25 cellular contexts compared by ENCODE assay signal in genomic region chr16:52123063-52123839, GRCh38.
DNase-seq lines count a peak whose midpoint lies in the region; ATAC-seq and TF ChIP-seq lines count a peak whose summit lies in the region.
"Had no signal": no experiment of that assay in that cellular context is flagged by ENCODE, and none has a peak within 500 bp of the region (broad histone marks: within the 10 kb centered on the region; RNA-seq: fewer than 3 reads in every experiment).

No MANE protein-coding gene starts in this region.

- TF ChIP-seq CTCF in right atrium auricular region (IDR thresholded peaks at IDR 0.05) (no peak), left lung (IDR thresholded peaks at IDR 0.05) (no peak)

- ATAC-seq in Right ventricle myocardium superior (ENCODE audit: poor library complexity) (peak; percentile 75), left lung (peak; percentile 68), HG03571 (IDR thresholded peaks at IDR 0.05; ENCODE audit: unreplicated experiment) (no peak), GM21529 (IDR thresholded peaks at IDR 0.05; ENCODE audit: unreplicated experiment) (no peak)
- ATAC-seq: GM12878, SK-N-SH treated with all-trans-retinoic acid at 6 μM for 48 hours had no signal

- DNase-seq in Right ventricle myocardium superior (no peak), right atrium auricular region (ENCODE audit: low spot score) (no peak), astrocyte of the hippocampus (ENCODE audit: low read depth, low spot score) (peak; percentile 16), left lung (no peak)
- no peak for DNase-seq in activated CD8-positive, alpha-beta memory T cell treated with anti-CD3 and anti-CD28 coated beads, Interleukin-2, amount 50 U/mL, for 4 hours
- DNase-seq: CD4-positive, alpha-beta memory T cell; DMS53; EL; H7; HFFc6; Karpas-422; MG63; NCI-H1048; NCI-H1436; NCI-H2029; NCI-H510A treated with DMSO at 0.1 percent for 48 hours; NCI-H774; OCI-M1; SHP77 treated with DMSO at 0.1 percent for 48 hours had no signal

- H3K27me3 ChIP-seq in right atrium auricular region, result no peaks in the 10 kb centered on the region
- H3K27me3 ChIP-seq in left lung, result no peaks in the 10 kb centered on the region
- H3K27me3 ChIP-seq: BLaER1, MG63 had no signal

- no peaks in the 10 kb centered on the region for H3K4me1 ChIP-seq in right atrium auricular region
- H3K4me1 ChIP-seq in left lung, result no peaks in the 10 kb centered on the region
- H3K4me1 ChIP-seq: BLaER1 had no signal

- intact Hi-C loops in Right ventricle myocardium superior (cut with DNase I), result no loop called here
- intact Hi-C loops in left lung (cut with DNase I), result no loop called here

- no peak overlapping the region for H3K27ac ChIP-seq in right atrium auricular region
- no peak overlapping the region for H3K27ac ChIP-seq in left lung
- H3K27ac ChIP-seq: BLaER1, HL-60 had no signal

- H3K9me3 ChIP-seq in right atrium auricular region (peaks cover 0 to 16% of the 10 kb centered on the region in 2 donors), left lung (peaks cover 0 to 20% of the 10 kb centered on the region in 2 donors)

- H3K36me3 ChIP-seq in right atrium auricular region (no peaks in the 10 kb centered on the region), left lung (no peaks in the 10 kb centered on the region)
- H3K36me3 ChIP-seq: BLaER1, MG63 had no signal

- H3K4me3 ChIP-seq in right atrium auricular region (no peak overlapping the region), left lung (no peak overlapping the region)
- H3K4me3 ChIP-seq: BLaER1, GM12878, MG63 had no signal

Comparison
In these comparisons a context has a peak if more than half of its experiments do, and no peak if none do; other contexts are left out.
1. ATAC-seq: peak in Right ventricle myocardium superior (single experiment) and left lung (single experiment); none in HG03571 (single experiment) and GM21529 (single experiment).